In the genomic region with DNA sequence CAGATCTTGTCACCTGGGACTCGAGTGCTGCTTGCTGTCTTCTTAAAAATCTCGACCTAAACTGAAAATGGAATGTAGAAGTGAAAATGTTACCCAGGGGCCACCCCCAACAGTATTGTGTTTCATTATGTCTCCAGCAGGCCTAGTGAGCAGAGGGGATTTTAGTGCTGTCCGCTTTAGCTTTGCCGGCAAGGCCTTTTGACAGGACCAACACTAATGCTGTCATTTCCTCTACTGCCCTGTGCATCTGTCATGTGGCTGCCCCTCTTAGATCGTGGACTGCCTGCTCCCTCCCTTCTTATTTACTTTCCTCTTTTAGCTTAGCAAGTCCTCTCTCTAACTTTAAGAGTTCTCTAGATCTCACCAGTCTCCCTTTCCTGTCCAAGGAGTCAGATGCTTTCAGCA, we compare ENCODE assay signal across 8 cellular contexts.
DNase-seq lines count a peak whose midpoint lies in the region; ATAC-seq and TF ChIP-seq lines count a peak whose summit lies in the region.

No MANE protein-coding gene starts in this region.

- no peak overlapping the region for H3K9ac ChIP-seq in endodermal cell (ENCODE audit: extremely low read depth, low read length, poor library complexity, severe bottlenecking)

- no peak for DNase-seq in endodermal cell
- no peak for DNase-seq in NCI-H345 (lab: John Stamatoyannopoulos, UW)
- DNase-seq in WTC11 (ENCODE audit: low spot score) = no peak
- no peak for DNase-seq in DMS153 (lab: John Stamatoyannopoulos, UW)
- no peak for DNase-seq in glomerular visceral epithelial cell (ENCODE audit: extremely low spot score)

- peaks cover 5% of the 10 kb centered on the region for H3K4me1 Mint-ChIP-seq in endodermal cell
- peaks cover 20% of the 10 kb centered on the region for H3K4me1 Mint-ChIP-seq in WTC11

- H3K4me1 ChIP-seq in endodermal cell (ENCODE audit: control insufficient read depth, insufficient read depth, low read length) = no peaks in the 10 kb centered on the region

- H3K36me3 Mint-ChIP-seq in endodermal cell (ENCODE audit: low read depth) (peaks cover 4% of the 10 kb centered on the region), WTC11 (no peaks in the 10 kb centered on the region)

- 77 to 85% methylated on average over 4 to 5 of the region's 5 CpGs for WGBS in endodermal cell (ENCODE audit: insufficient coverage in 1 of 2, insufficient read length in 1 of 2), 2 experiments

- H3K4me3 Mint-ChIP-seq in endodermal cell (no peak overlapping the region), WTC11 (no peak overlapping the region)

- ATAC-seq in GM18502 (IDR thresholded peaks at IDR 0.05; ENCODE audit: poor library complexity, unreplicated experiment) (peak; percentile 99), GM21447 (IDR thresholded peaks at IDR 0.05; ENCODE audit: unreplicated experiment) (peak; percentile 100), HG03342 (IDR thresholded peaks at IDR 0.05; ENCODE audit: unreplicated experiment) (peak; percentile 100), WTC11 (no peak)

- H3K9me3 Mint-ChIP-seq in endodermal cell (no peaks in the 10 kb centered on the region), WTC11 (no peaks in the 10 kb centered on the region)

- POLR2A ChIA-PET in WTC11 (lab: Charles Lee) = no interaction called here

- H3K9me3 ChIP-seq in endodermal cell (ENCODE audit: control insufficient read depth, low read length) = no peaks in the 10 kb centered on the region

- H3K36me3 ChIP-seq in endodermal cell (ENCODE audit: control insufficient read depth, insufficient read depth, low read length) = no peaks in the 10 kb centered on the region

- no peaks in the 10 kb centered on the region for H3K27me3 Mint-ChIP-seq in endodermal cell (ENCODE audit: insufficient read depth)
- H3K27me3 Mint-ChIP-seq in WTC11 (ENCODE audit: low read depth) = no peaks in the 10 kb centered on the region; the same call in 1 of the 2 replicates

- H3K27ac ChIP-seq in endodermal cell (ENCODE audit: low read depth, low read length) = peak overlapping the region; percentile 10

- H3K27ac Mint-ChIP-seq in endodermal cell (no peak overlapping the region), WTC11 (no peak overlapping the region)

- no peak for TF ChIP-seq CTCF in endodermal cell (conservative IDR thresholded peaks at IDR 0.05)
- no peak for TF ChIP-seq CTCF in WTC11 (IDR thresholded peaks at IDR 0.05)

- CTCF ChIA-PET in WTC11 (lab: Charles Lee) = no interaction called here

- no peaks in the 10 kb centered on the region for H3K27me3 ChIP-seq in endodermal cell (ENCODE audit: control insufficient read depth, insufficient read depth, low read length, poor library complexity, severe bottlenecking)

- H3K4me3 ChIP-seq in endodermal cell (ENCODE audit: low read length) = no peak overlapping the region

TF ChIP-seq in WTC11, 78 proteins besides CTCF, POLR2A, EP300 and RAD21:
- TF ChIP-seq, protein P1, sequence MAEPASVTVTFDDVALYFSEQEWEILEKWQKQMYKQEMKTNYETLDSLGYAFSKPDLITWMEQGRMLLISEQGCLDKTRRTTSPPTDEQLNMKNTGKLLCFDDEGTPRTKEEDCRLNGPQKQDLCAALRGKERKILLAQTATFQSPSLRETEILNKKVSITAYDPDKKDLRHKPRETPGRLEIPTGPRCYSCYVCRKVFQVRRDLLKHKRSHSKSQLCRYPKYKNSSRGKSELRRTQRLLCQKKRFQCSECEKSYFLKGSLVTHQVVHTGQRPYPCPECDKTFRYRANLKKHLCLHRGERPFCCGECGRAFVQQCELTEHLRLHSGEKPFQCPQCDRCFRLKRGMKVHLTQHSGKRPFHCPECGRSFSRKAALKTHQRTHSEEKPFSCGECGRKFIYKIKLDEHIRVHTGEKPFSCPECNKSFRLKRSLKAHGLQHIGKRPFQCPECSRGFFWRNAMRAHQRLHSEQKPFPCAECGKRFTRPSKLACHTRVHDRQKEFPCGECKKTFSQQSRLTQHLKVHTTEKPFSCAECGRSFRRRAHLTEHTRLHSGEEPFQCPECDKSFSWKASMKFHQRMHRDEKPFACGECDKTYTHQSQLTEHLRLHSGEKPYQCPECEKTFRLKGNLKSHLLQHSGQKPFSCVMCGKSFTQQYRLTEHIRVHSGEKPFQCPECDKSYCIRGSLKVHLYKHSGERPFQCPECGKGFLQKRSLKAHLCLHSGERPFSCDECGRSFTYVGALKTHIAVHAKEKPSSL (CRISPR knock-in tag; conservative IDR thresholded peaks at IDR 0.05) = no peak
- no peak for TF ChIP-seq NFYB (CRISPR knock-in tag; conservative IDR thresholded peaks at IDR 0.05; ENCODE audit: low read depth)
- no peak for TF ChIP-seq MYBL2 (CRISPR knock-in tag; IDR thresholded peaks at IDR 0.05)
- TF ChIP-seq ELF4 (CRISPR knock-in tag; IDR thresholded peaks at IDR 0.05; ENCODE audit: low read depth) = no peak
- TF ChIP-seq, protein P2, sequence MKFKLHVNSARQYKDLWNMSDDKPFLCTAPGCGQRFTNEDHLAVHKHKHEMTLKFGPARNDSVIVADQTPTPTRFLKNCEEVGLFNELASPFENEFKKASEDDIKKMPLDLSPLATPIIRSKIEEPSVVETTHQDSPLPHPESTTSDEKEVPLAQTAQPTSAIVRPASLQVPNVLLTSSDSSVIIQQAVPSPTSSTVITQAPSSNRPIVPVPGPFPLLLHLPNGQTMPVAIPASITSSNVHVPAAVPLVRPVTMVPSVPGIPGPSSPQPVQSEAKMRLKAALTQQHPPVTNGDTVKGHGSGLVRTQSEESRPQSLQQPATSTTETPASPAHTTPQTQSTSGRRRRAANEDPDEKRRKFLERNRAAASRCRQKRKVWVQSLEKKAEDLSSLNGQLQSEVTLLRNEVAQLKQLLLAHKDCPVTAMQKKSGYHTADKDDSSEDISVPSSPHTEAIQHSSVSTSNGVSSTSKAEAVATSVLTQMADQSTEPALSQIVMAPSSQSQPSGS (CRISPR knock-in tag; IDR thresholded peaks at IDR 0.05; ENCODE audit: borderline replicate concordance, low read depth) = no peak
